Comparison of ENCODE assay signal across 25 cellular contexts in genomic region chr10:132178046-132178445, GRCh38. TPM values are rescaled to one million over a fixed set of nuclear protein-coding genes. Genes with fewer than 3 reads are reported as not detected.
A peak's percentile ranks its signal among the peaks of the same experiment; 100 is the strongest.
DNase-seq lines count a peak whose midpoint lies in the region; FAIRE-seq and TF ChIP-seq lines count a peak whose summit lies in the region.
"Had no signal": no experiment of that assay in that cellular context is flagged by ENCODE, and none has a peak within 500 bp of the region (broad histone marks: within the 10 kb centered on the region; RNA-seq: fewer than 3 reads in every experiment).

No MANE protein-coding gene starts in this region.

- H2AFZ ChIP-seq in astrocyte (ENCODE audit: low read depth, low read length): no peak overlapping the region

- H3K4me1 ChIP-seq in astrocyte (ENCODE audit: insufficient read depth, low read length) (no peaks in the 10 kb centered on the region), spleen (peaks cover 0 to 10% (median 0%) of the 10 kb centered on the region in 6 donors), stomach (peaks cover 0 to 9% (median 4%) of the 10 kb centered on the region in 4 donors)

- peaks cover 3% of the 10 kb centered on the region for H3K4me1 Mint-ChIP-seq in astrocyte (ENCODE audit: low read depth, unreplicated experiment)
- peaks cover 25% of the 10 kb centered on the region for H3K4me1 Mint-ChIP-seq in glutamatergic neuron (ENCODE audit: low read depth, unreplicated experiment)

- peaks cover 40% of the 10 kb centered on the region for H3K27me3 ChIP-seq in astrocyte (ENCODE audit: insufficient read depth, low read length)
- H3K27me3 ChIP-seq in spleen (replicated peaks in 1 of 7): peaks cover 0 to 65% (median 20%) of the 10 kb centered on the region in 7 donors
- H3K27me3 ChIP-seq in stomach: peaks cover 0 to 72% (median 31%) of the 10 kb centered on the region in 3 donors

- H3K36me3 ChIP-seq in astrocyte (ENCODE audit: insufficient read depth, low read length): no peaks in the 10 kb centered on the region
- no peaks in the 10 kb centered on the region for H3K36me3 ChIP-seq in spleen
- no peaks in the 10 kb centered on the region for H3K36me3 ChIP-seq in stomach
- H3K36me3 ChIP-seq: BLaER1 treated with 17β-estradiol and CSF1 and Interleukin-3, amounts not matched to agents 10 nM and 100 nM had no signal

- H3K79me2 ChIP-seq in astrocyte (ENCODE audit: insufficient read depth, low read length): no peaks in the 10 kb centered on the region

- H3K4me2 ChIP-seq in astrocyte (ENCODE audit: low read length): no peak overlapping the region
- H3K4me2 ChIP-seq: A549; BLaER1 treated with 17β-estradiol and CSF1 and Interleukin-3, amounts not matched to agents 10 nM and 100 nM had no signal

- H3K27ac ChIP-seq in astrocyte (ENCODE audit: low read depth, low read length) (no peak overlapping the region), spleen (no peak overlapping the region), stomach (no peak overlapping the region)
- H3K27ac ChIP-seq: 22Rv1; A549; BLaER1 treated with 17β-estradiol and CSF1 and Interleukin-3, amounts not matched to agents 10 nM and 100 nM; C4-2B had no signal

- H3K9me3 Mint-ChIP-seq in astrocyte (ENCODE audit: unreplicated experiment): peaks cover 4% of the 10 kb centered on the region
- H3K9me3 Mint-ChIP-seq in glutamatergic neuron (ENCODE audit: unreplicated experiment): peaks cover 11% of the 10 kb centered on the region
- H3K9me3 Mint-ChIP-seq: CD4-positive, alpha-beta T cell; CD8-positive, alpha-beta T cell had no signal

- H4K20me1 ChIP-seq in astrocyte (ENCODE audit: insufficient read depth, low read length): no peaks in the 10 kb centered on the region

- TF ChIP-seq EP300 in stomach (IDR thresholded peaks at IDR 0.05): no peak

- TF ChIP-seq CTCF in astrocyte (IDR thresholded peaks at IDR 0.05; ENCODE audit: insufficient read depth, low read depth, low read length): no peak
- no peak for TF ChIP-seq CTCF in glutamatergic neuron (IDR thresholded peaks at IDR 0.05; ENCODE audit: partially characterized antibody, unreplicated experiment)
- TF ChIP-seq CTCF in spleen (IDR thresholded peaks at IDR 0.05 in 8 of 11, conservative IDR thresholded peaks at IDR 0.05 in 3 of 11): no peak
- no peak for TF ChIP-seq CTCF in stomach (IDR thresholded peaks at IDR 0.05)

- H3K9ac ChIP-seq in astrocyte (ENCODE audit: low read length): no peak overlapping the region
- H3K9ac ChIP-seq: BLaER1 treated with 17β-estradiol and CSF1 and Interleukin-3, amounts not matched to agents 10 nM and 100 nM had no signal

- intact Hi-C loops in spleen (cut with DNase I; ENCODE audit: low total_unique reads) (no loop called here), stomach (cut with DNase I; ENCODE audit: low total_unique reads) (no loop called here)

- H3K4me3 Mint-ChIP-seq in astrocyte (ENCODE audit: unreplicated experiment) (peak overlapping the region; percentile 6), glutamatergic neuron (ENCODE audit: unreplicated experiment) (no peak overlapping the region)
- H3K4me3 Mint-ChIP-seq: B cell; CD4-positive, alpha-beta T cell; CD8-positive, alpha-beta T cell had no signal

- FAIRE-seq in astrocyte (lab: Jason Lieb, UNC): no peak
- FAIRE-seq: A549, GM12878, GM12892, GM18507 had no signal

- DNase-seq in astrocyte (ENCODE audit: low read depth) (no peak), glutamatergic neuron (peak; percentile 6), spleen (peak; percentile 39), stomach (no peak), COLO668 (lab: John Stamatoyannopoulos, UW; ENCODE audit: unreplicated experiment) (no peak), HPDE6-E6E7 (ENCODE audit: extremely low spot score) (no peak)
- DNase-seq: AML-193; CD4-positive, alpha-beta T cell; CD8-positive, alpha-beta T cell; COR-L47; DMS 273 treated with DMSO at 0.1 percent for 48 hours; DMS153; DMS53; DMS79; DND-41; EL; GDM1 had no signal

- no peaks in the 10 kb centered on the region for H3K9me3 ChIP-seq in astrocyte (ENCODE audit: insufficient read depth, low read depth, low read length)
- no peaks in the 10 kb centered on the region for H3K9me3 ChIP-seq in spleen
- H3K9me3 ChIP-seq in stomach: no peaks in the 10 kb centered on the region
- H3K9me3 ChIP-seq: A549; BLaER1 treated with 17β-estradiol and CSF1 and Interleukin-3, amounts not matched to agents 10 nM and 100 nM had no signal

- H3K27me3 Mint-ChIP-seq in astrocyte (ENCODE audit: low read depth, unreplicated experiment) (peaks cover 76% of the 10 kb centered on the region), glutamatergic neuron (ENCODE audit: unreplicated experiment) (peaks cover 18% of the 10 kb centered on the region)

- WGBS in spleen, 5 donors: 60 to 83% (median 72%) methylated on average over 6 of the region's 6 CpGs
- WGBS in stomach, 5 donors: 59 to 75% (median 67%) methylated on average over 5 to 6 of the region's 6 CpGs

- peaks cover 3% of the 10 kb centered on the region for H3K36me3 Mint-ChIP-seq in astrocyte (ENCODE audit: low read depth, unreplicated experiment)
- H3K36me3 Mint-ChIP-seq in glutamatergic neuron (ENCODE audit: unreplicated experiment): no peaks in the 10 kb centered on the region
- H3K36me3 Mint-ChIP-seq: CD8-positive, alpha-beta T cell had no signal

- H3K4me3 ChIP-seq in astrocyte (ENCODE audit: insufficient read depth, low read depth, low read length) (no peak overlapping the region), spleen (no peak overlapping the region), stomach (no peak overlapping the region)
- H3K4me3 ChIP-seq: A549; BLaER1 treated with 17β-estradiol and CSF1 and Interleukin-3, amounts not matched to agents 10 nM and 100 nM; GM12878 had no signal

- H3K27ac Mint-ChIP-seq in astrocyte (ENCODE audit: unreplicated experiment): no peak overlapping the region
- peak overlapping the region; percentile 68 for H3K27ac Mint-ChIP-seq in glutamatergic neuron (ENCODE audit: unreplicated experiment)
- H3K27ac Mint-ChIP-seq: B cell; CD4-positive, alpha-beta T cell; CD8-positive, alpha-beta T cell had no signal

- TF ChIP-seq POLR2A in spleen (IDR thresholded peaks at IDR 0.05) (no peak), stomach (IDR thresholded peaks at IDR 0.05) (no peak)

RNA-seq across cellular contexts. Expression of gene DPYSL4, which starts 8.7 kb away (rescaled TPM):
- 25.8 and 26.1 TPM in 2 replicates for total RNA-seq in astrocyte
- 402 TPM for total RNA-seq in glutamatergic neuron (ENCODE audit: unreplicated experiment)
- total RNA-seq in spleen: 1 to 10 TPM in 4 of 7 donors, under 1 TPM in 2, not detected in 1; 0.85 to 6.0 (median 1.6) TPM
- 1 to 10 TPM in 1 of 3 donors, under 1 TPM in 2; 0.55 to 1.0 (median 0.96) TPM for polyA plus RNA-seq in spleen
- 1 to 10 TPM in 1 of 5 donors, under 1 TPM in 1, not detected in 3; 0.43 to 2.0 TPM for total RNA-seq in stomach
- polyA plus RNA-seq in stomach: 1 to 10 TPM in 1 of 3 donors, under 1 TPM in 2; 0.63 to 1.7 (median 0.68) TPM

Comparison
In these comparisons a context has a peak if more than half of its experiments do, and no peak if none do; other contexts are left out.
1. DNase-seq: peak in glutamatergic neuron (single experiment) and spleen (single experiment); none in astrocyte (single experiment), stomach (single experiment), COLO668 (single experiment) and HPDE6-E6E7 (single experiment).
2. RNA of gene DPYSL4, which starts 8.7 kb away (total RNA-seq): 402 TPM in glutamatergic neuron (single experiment); 25.8 to 26.1 TPM in astrocyte, 0.85 to 6.0 TPM in spleen and 0.43 to 2.0 TPM in stomach; every median in the first group is over 10 times any median in the second.